ENCODE assay signal across 9 cellular contexts in the genomic region with DNA sequence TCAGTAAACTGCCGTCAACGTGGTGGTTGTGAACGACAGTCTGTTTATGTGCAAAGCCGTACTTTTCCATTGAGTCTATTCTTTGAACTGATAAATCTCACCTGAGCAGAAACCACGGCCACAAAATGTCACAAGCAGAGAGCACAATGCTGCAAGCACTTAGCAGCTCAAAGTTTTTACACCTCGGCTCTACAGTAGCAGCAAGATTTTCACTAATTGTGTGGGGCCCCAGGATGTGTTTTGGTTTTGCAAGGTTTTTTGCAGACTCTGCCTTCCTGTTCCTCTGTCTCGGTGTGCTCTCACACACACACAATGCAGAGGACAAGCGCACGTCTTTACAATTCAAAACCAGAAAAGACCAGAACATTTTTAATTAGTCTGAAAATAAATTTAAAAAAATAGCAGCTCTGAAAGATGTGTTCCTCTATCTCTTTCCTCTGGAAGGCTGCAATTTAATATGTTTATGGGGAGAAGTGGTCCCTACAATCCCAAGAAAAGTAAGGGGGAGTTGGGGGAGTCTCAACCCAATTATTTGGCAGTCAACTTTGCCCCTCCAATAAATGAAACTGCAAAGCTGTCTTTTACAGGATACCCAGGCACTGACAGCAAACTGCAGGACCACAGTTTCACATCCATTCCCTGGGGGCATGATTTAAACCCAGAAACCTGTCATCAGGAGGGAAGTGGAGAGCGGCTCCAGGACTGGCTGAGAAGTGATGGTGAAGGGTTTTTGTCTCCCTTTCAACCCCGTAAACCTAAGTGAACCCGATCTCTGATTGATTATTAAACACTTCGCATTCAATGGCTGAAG.
DNase-seq lines count a peak whose midpoint lies in the region; ATAC-seq and TF ChIP-seq lines count a peak whose summit lies in the region.
"Had no signal": no experiment of that assay in that cellular context is flagged by ENCODE, and none has a peak within 500 bp of the region (broad histone marks: within the 10 kb centered on the region; RNA-seq: fewer than 3 reads in every experiment).

No MANE protein-coding gene starts in this region.

- H3K36me3 Mint-ChIP-seq in brain, result no peaks in the 10 kb centered on the region

- ATAC-seq in GM18520 (IDR thresholded peaks at IDR 0.05; ENCODE audit: unreplicated experiment) (peak; percentile 64), HG02763 (IDR thresholded peaks at IDR 0.05; ENCODE audit: unreplicated experiment) (peak; percentile 75), aorta (ENCODE audit: low FRiP score) (no peak)

- peaks cover 71% of the 10 kb centered on the region for H3K4me1 Mint-ChIP-seq in brain

- no peaks in the 10 kb centered on the region for H3K9me2 ChIP-seq in OCI-LY7 (ENCODE audit: insufficient read depth, low read length)

- H3K4me3 Mint-ChIP-seq in brain, result peak overlapping the region in 4 of 5 experiments; percentile 18 to 72 (median 58)

- H3K9me3 Mint-ChIP-seq in brain, result peaks cover 0 to 2% (median 0%) of the 10 kb centered on the region in 5 experiments

- no peaks in the 10 kb centered on the region for H4K20me1 ChIP-seq in OCI-LY7 (ENCODE audit: insufficient read depth, low read length)

- peak; percentile 75 for DNase-seq in OCI-LY7 (ENCODE audit: low spot score)
- peak; percentile 27 to 29 for DNase-seq in stimulated activated CD8-positive, alpha-beta memory T cell treated with anti-CD3 and anti-CD28 coated beads, Interleukin-15, amount 100 ng/mL, for 48 hours (ENCODE audit: low read depth in 2 of 2)
- DNase-seq in tibial artery, result no peak
- no peak for DNase-seq in HuH-7.5 (ENCODE audit: low spot score)
- DNase-seq in aorta, result no peak
- DNase-seq: heart right ventricle had no signal

- CTCF ChIA-PET in OCI-LY7 (lab: Charles Lee; ENCODE audit: unreplicated experiment), result no interaction called here

- H3K4me1 ChIP-seq in OCI-LY7 (ENCODE audit: insufficient read depth, low read length, poor library complexity, severe bottlenecking) (peaks cover 96% of the 10 kb centered on the region), tibial artery (no peaks in the 10 kb centered on the region), aorta (ENCODE audit: control insufficient read depth in 1 of 2, insufficient read depth in 2 of 2, low read length in 2 of 2) (no peaks in the 10 kb centered on the region)

- H3K4me2 ChIP-seq in OCI-LY7 (ENCODE audit: low read length), result peak overlapping the region; percentile 87

- POLR2A ChIA-PET in OCI-LY7 (lab: Charles Lee), result interaction anchor here (0.5 to 1.7 kb wide), 6 partner anchors 10 to 992 kb away, joined by 3 to 7 read pairs (median 4); no protein-coding TSS in a partner anchor

- no peaks in the 10 kb centered on the region for H3K79me2 ChIP-seq in OCI-LY7 (ENCODE audit: insufficient read depth, low read depth, low read length)

- H3K27me3 Mint-ChIP-seq in brain, result no peaks in the 10 kb centered on the region

- no TSS peak for BruUV-seq in OCI-LY7 (replicated peaks; lab: Mats Ljungman, UMichigan)

- intact Hi-C loops in OCI-LY7 (cut with micrococcal nuclease; ENCODE audit: unreplicated experiment), result no loop called here
- intact Hi-C loops in tibial artery (cut with DNase I; ENCODE audit: low total_unique reads), result no loop called here
- intact Hi-C loops in aorta (cut with DNase I), result no loop called here

- H3K27ac Mint-ChIP-seq in brain, result peak overlapping the region in 3 of 5 experiments; percentile 5 to 73 (median 71)

- H3K27me3 ChIP-seq in tibial artery, result peaks cover 0 to 21% of the 10 kb centered on the region in 2 donors
- peaks cover 0 to 5% of the 10 kb centered on the region in 2 donors for H3K27me3 ChIP-seq in aorta (ENCODE audit: control insufficient read depth in 1 of 2, insufficient read depth in 2 of 2, low read length in 1 of 2)

- H3K27ac ChIP-seq in OCI-LY7 (ENCODE audit: low read depth, low read length, poor library complexity, severe bottlenecking) (peak overlapping the region; percentile 72), tibial artery (no peak overlapping the region), aorta (ENCODE audit: low read depth in 1 of 2, low read length in 2 of 2) (no peak overlapping the region)

- peak overlapping the region; percentile 65 for H2AFZ ChIP-seq in OCI-LY7 (ENCODE audit: low read length)

- H3K36me3 ChIP-seq in OCI-LY7 (ENCODE audit: insufficient read depth, low read length) (no peaks in the 10 kb centered on the region), tibial artery (no peaks in the 10 kb centered on the region), aorta (ENCODE audit: control insufficient read depth in 1 of 2, insufficient read depth in 2 of 2, low read length in 1 of 2) (no peaks in the 10 kb centered on the region)
- H3K36me3 ChIP-seq: heart right ventricle had no signal

- 18 to 27% methylated on average over 13 of the region's 13 CpGs for WGBS in aorta, 2 donors

- H3K9me3 ChIP-seq in OCI-LY7 (ENCODE audit: low read length), result no peaks in the 10 kb centered on the region
- H3K9me3 ChIP-seq in tibial artery, result no peaks in the 10 kb centered on the region
- H3K9me3 ChIP-seq in aorta (ENCODE audit: control insufficient read depth, low read length), result peaks cover 2% of the 10 kb centered on the region
- H3K9me3 ChIP-seq: heart right ventricle had no signal

- no peak for TF ChIP-seq CTCF in OCI-LY7 (conservative IDR thresholded peaks at IDR 0.05; ENCODE audit: low read length)
- TF ChIP-seq CTCF in brain (conservative IDR thresholded peaks at IDR 0.05), result no peak
- TF ChIP-seq CTCF in tibial artery (IDR thresholded peaks at IDR 0.05), result no peak

- H3K4me3 ChIP-seq in OCI-LY7 (ENCODE audit: low read depth, low read length, poor library complexity, severe bottlenecking), result peak overlapping the region; percentile 57
- H3K4me3 ChIP-seq in tibial artery, result no peak overlapping the region
- H3K4me3 ChIP-seq in aorta (ENCODE audit: low read length in 2 of 2), result no peak overlapping the region

Comparison
In these comparisons a context has a peak if more than half of its experiments do, and no peak if none do; other contexts are left out.
1. DNase-seq: peak in OCI-LY7 (single experiment) and stimulated activated CD8-positive, alpha-beta memory T cell treated with anti-CD3 and anti-CD28 coated beads, Interleukin-15, amount 100 ng/mL, for 48 hours (2 of 2); none in tibial artery (0 of 2), HuH-7.5 (single experiment) and aorta (0 of 2).